ENCODE assay signal across 1 cellular context in genomic region chr1:11841245-11842153, GRCh38.
TF ChIP-seq lines count a peak whose summit lies in the region.

No MANE protein-coding gene starts in this region.

TF ChIP-seq in K562, 482 proteins besides CTCF, POLR2A, EP300 and RAD21 (continued from another document):
- TF ChIP-seq, protein P1, sequence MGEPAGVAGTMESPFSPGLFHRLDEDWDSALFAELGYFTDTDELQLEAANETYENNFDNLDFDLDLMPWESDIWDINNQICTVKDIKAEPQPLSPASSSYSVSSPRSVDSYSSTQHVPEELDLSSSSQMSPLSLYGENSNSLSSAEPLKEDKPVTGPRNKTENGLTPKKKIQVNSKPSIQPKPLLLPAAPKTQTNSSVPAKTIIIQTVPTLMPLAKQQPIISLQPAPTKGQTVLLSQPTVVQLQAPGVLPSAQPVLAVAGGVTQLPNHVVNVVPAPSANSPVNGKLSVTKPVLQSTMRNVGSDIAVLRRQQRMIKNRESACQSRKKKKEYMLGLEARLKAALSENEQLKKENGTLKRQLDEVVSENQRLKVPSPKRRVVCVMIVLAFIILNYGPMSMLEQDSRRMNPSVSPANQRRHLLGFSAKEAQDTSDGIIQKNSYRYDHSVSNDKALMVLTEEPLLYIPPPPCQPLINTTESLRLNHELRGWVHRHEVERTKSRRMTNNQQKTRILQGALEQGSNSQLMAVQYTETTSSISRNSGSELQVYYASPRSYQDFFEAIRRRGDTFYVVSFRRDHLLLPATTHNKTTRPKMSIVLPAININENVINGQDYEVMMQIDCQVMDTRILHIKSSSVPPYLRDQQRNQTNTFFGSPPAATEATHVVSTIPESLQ (CRISPR knock-in tag; IDR thresholded peaks at IDR 0.05) = no peak
- TF ChIP-seq ZNF695 (CRISPR knock-in tag; IDR thresholded peaks at IDR 0.05) (no peak), EHMT2 (IDR thresholded peaks at IDR 0.05) (no peak), CHD1 (IDR thresholded peaks at IDR 0.05; ENCODE audit: low read length) (peak; percentile 42), ZNF124 (CRISPR knock-in tag; IDR thresholded peaks at IDR 0.05) (no peak), CREM (IDR thresholded peaks at IDR 0.05; ENCODE audit: low read depth) (peak; percentile 78), L3MBTL2 (IDR thresholded peaks at IDR 0.05) (no peak; the same call in 1 of the 2 replicates), HIVEP1 (CRISPR knock-in tag; IDR thresholded peaks at IDR 0.05) (no peak), GTF2A2 (tag; IDR thresholded peaks at IDR 0.05) (0 out of 2 replicates have a peak, but pooled peaks have one; percentile 19), MECOM (CRISPR knock-in tag; IDR thresholded peaks at IDR 0.05) (peak; percentile 64), ZNF12 (CRISPR knock-in tag; IDR thresholded peaks at IDR 0.05) (0 out of 2 replicates have a peak, but pooled peaks have one; percentile 33), DACH1 (IDR thresholded peaks at IDR 0.05; ENCODE audit: partially characterized antibody) (no peak), ZNF311 (CRISPR knock-in tag; IDR thresholded peaks at IDR 0.05) (no peak; the same call in 1 of the 2 replicates), GABPB1 (CRISPR knock-in tag; IDR thresholded peaks at IDR 0.05) (no peak), MTF1 (CRISPR knock-in tag; IDR thresholded peaks at IDR 0.05; ENCODE audit: borderline replicate concordance) (0 out of 2 replicates have a peak, but pooled peaks have one; percentile 17), GTF2E2 (tag; IDR thresholded peaks at IDR 0.05) (no peak), RB1 (IDR thresholded peaks at IDR 0.05; ENCODE audit: low read depth) (no peak)
- TF ChIP-seq, protein P2, sequence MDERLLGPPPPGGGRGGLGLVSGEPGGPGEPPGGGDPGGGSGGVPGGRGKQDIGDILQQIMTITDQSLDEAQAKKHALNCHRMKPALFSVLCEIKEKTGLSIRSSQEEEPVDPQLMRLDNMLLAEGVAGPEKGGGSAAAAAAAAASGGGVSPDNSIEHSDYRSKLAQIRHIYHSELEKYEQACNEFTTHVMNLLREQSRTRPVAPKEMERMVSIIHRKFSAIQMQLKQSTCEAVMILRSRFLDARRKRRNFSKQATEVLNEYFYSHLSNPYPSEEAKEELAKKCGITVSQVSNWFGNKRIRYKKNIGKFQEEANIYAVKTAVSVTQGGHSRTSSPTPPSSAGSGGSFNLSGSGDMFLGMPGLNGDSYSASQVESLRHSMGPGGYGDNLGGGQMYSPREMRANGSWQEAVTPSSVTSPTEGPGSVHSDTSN (CRISPR knock-in tag; IDR thresholded peaks at IDR 0.05; ENCODE audit: low read depth) = no peak
- TF ChIP-seq, protein P2 (tag; conservative IDR thresholded peaks at IDR 0.05; ENCODE audit: low read depth) = no peak
- TF ChIP-seq, protein P3, sequence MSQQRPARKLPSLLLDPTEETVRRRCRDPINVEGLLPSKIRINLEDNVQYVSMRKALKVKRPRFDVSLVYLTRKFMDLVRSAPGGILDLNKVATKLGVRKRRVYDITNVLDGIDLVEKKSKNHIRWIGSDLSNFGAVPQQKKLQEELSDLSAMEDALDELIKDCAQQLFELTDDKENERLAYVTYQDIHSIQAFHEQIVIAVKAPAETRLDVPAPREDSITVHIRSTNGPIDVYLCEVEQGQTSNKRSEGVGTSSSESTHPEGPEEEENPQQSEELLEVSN (IDR thresholded peaks at IDR 0.05; ENCODE audit: borderline replicate concordance in 1 of 2, extremely low read depth in 1 of 2, insufficient read depth in 1 of 2, insufficient read length in 1 of 2, low read depth in 1 of 2, low read length in 1 of 2, poor library complexity in 1 of 2, severe bottlenecking in 1 of 2) = peak in 1 of 2 experiments; percentile 41
- TF ChIP-seq, protein P4, sequence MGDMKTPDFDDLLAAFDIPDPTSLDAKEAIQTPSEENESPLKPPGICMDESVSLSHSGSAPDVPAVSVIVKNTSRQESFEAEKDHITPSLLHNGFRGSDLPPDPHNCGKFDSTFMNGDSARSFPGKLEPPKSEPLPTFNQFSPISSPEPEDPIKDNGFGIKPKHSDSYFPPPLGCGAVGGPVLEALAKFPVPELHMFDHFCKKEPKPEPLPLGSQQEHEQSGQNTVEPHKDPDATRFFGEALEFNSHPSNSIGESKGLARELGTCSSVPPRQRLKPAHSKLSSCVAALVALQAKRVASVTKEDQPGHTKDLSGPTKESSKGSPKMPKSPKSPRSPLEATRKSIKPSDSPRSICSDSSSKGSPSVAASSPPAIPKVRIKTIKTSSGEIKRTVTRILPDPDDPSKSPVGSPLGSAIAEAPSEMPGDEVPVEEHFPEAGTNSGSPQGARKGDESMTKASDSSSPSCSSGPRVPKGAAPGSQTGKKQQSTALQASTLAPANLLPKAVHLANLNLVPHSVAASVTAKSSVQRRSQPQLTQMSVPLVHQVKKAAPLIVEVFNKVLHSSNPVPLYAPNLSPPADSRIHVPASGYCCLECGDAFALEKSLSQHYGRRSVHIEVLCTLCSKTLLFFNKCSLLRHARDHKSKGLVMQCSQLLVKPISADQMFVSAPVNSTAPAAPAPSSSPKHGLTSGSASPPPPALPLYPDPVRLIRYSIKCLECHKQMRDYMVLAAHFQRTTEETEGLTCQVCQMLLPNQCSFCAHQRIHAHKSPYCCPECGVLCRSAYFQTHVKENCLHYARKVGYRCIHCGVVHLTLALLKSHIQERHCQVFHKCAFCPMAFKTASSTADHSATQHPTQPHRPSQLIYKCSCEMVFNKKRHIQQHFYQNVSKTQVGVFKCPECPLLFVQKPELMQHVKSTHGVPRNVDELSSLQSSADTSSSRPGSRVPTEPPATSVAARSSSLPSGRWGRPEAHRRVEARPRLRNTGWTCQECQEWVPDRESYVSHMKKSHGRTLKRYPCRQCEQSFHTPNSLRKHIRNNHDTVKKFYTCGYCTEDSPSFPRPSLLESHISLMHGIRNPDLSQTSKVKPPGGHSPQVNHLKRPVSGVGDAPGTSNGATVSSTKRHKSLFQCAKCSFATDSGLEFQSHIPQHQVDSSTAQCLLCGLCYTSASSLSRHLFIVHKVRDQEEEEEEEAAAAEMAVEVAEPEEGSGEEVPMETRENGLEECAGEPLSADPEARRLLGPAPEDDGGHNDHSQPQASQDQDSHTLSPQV (IDR thresholded peaks at IDR 0.05) = 0 out of 2 replicates have a peak, but pooled peaks have one; percentile 34
- TF ChIP-seq, protein P5, sequence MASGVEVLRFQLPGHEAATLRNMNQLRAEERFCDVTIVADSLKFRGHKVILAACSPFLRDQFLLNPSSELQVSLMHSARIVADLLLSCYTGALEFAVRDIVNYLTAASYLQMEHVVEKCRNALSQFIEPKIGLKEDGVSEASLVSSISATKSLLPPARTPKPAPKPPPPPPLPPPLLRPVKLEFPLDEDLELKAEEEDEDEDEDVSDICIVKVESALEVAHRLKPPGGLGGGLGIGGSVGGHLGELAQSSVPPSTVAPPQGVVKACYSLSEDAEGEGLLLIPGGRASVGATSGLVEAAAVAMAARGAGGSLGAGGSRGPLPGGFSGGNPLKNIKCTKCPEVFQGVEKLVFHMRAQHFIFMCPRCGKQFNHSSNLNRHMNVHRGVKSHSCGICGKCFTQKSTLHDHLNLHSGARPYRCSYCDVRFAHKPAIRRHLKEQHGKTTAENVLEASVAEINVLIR (CRISPR knock-in tag; IDR thresholded peaks at IDR 0.05) = no peak
